Comparison of ENCODE assay signal across 8 cellular contexts in the genomic region with DNA sequence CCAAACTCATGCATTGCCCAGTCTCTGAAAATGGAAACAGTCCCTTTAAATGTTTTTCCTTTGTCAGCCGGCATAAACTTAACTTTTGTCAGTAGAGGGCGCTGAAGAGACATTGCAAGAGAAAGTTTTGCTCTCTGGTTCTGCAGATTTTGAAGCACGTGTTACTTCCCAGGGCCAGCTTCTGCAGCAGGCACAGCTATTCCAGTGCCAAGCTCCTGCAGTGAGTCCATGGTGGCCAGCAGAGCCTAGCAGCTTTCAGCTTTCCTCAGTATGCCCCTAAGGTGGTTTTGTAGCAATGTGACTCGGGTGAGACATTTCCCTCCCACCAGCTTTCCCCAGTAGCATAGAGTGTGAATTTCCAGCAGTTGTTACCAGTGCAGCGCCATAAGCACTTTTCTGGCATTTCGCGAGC. TPM values are rescaled to one million over a fixed set of nuclear protein-coding genes. Genes with fewer than 3 reads are reported as not detected.
DNase-seq lines count a peak whose midpoint lies in the region; ATAC-seq and TF ChIP-seq lines count a peak whose summit lies in the region.

No MANE protein-coding gene starts in this region.

- H3K27ac ChIP-seq in 22Rv1, result no peak overlapping the region

- no peaks in the 10 kb centered on the region for H3K9me3 Mint-ChIP-seq in MCF 10A (ENCODE audit: unreplicated experiment)

- no TSS peak for BruUV-seq in MCF 10A (replicated peaks; lab: Mats Ljungman, UMichigan)

- no peaks in the 10 kb centered on the region for H3K36me3 Mint-ChIP-seq in MCF 10A (ENCODE audit: insufficient read depth, unreplicated experiment)

- H3K4me1 Mint-ChIP-seq in MCF 10A (ENCODE audit: insufficient read depth, unreplicated experiment), result peaks cover 22% of the 10 kb centered on the region

- TF ChIP-seq CTCF in 22Rv1 (IDR thresholded peaks at IDR 0.05) (peak; percentile 95), MCF 10A (IDR thresholded peaks at IDR 0.05; ENCODE audit: unreplicated experiment) (peak; percentile 82)

- DNase-seq in NCI-H1930 (lab: John Stamatoyannopoulos, UW) (peak; percentile 4 to 51), T1000 (lab: John Stamatoyannopoulos, UW) (peak; percentile 38), MCF 10A (ENCODE audit: unreplicated experiment) (peak; percentile 88), inferior parietal cortex (ENCODE audit: extremely low spot score) (peak; percentile 93)
- DNase-seq in stimulated activated CD4-positive, alpha-beta T cell treated with anti-CD3 and anti-CD28 coated beads, Interleukin-12 subunit alpha, Interleukin-12 subunit beta, amount 100 ng/mL, for 4 hours, result peak; percentile 5

- no peak overlapping the region for H3K4me3 Mint-ChIP-seq in MCF 10A (ENCODE audit: unreplicated experiment)

- POLR2A ChIA-PET in MCF 10A (lab: Yijun Ruan, JAX), result interaction anchor here (0.7 to 1.5 kb wide), 6 partner anchors 9 to 933 kb away, joined by 3 to 7 read pairs (median 4); no protein-coding TSS in a partner anchor

- no peaks in the 10 kb centered on the region for H3K27me3 Mint-ChIP-seq in MCF 10A (ENCODE audit: insufficient read depth, unreplicated experiment)

- ATAC-seq in GM18499 (IDR thresholded peaks at IDR 0.05; ENCODE audit: insufficient read depth, unreplicated experiment) (peak; percentile 32), HG02885 (IDR thresholded peaks at IDR 0.05; ENCODE audit: poor library complexity, unreplicated experiment) (peak; percentile 64)

- intact Hi-C loops in MCF 10A (cut with micrococcal nuclease), result loop anchor here (1.0 to 2.0 kb wide), 2 partner anchors 59 to 213 kb away; no protein-coding TSS in a partner anchor

- H3K27ac Mint-ChIP-seq in MCF 10A (ENCODE audit: low read depth, unreplicated experiment), result no peak overlapping the region

- CTCF ChIA-PET in MCF 10A (lab: Yijun Ruan, JAX), result interaction anchor here (0.5 to 1.9 kb wide), 35 partner anchors 9 to 629 kb away, joined by 3 to 56 read pairs (median 4); a partner anchor contains a TSS

RNA-seq across cellular contexts. Expression of a gene that starts 2.6 kb away (rescaled TPM):
- 8.0 and 11.9 TPM in 2 replicates for total RNA-seq in MCF 10A (2022)

RNA-seq across cellular contexts. Expression of a gene that starts 32.0 kb away (rescaled TPM):
- total RNA-seq in MCF 10A (2022), result 7.5 and 7.7 TPM in 2 replicates

Comparison
In these comparisons a context has a peak if more than half of its experiments do, and no peak if none do; other contexts are left out.
1. DNase-seq: peak in every context shown above with its lines; median percentile 93 in inferior parietal cortex; 88 in MCF 10A; 38 in T1000; 28 in NCI-H1930; 5 in stimulated activated CD4-positive, alpha-beta T cell treated with anti-CD3 and anti-CD28 coated beads, Interleukin-12 subunit alpha, Interleukin-12 subunit beta, amount 100 ng/mL, for 4 hours.